ENCODE assay signal across 25 cellular contexts in the genomic region with DNA sequence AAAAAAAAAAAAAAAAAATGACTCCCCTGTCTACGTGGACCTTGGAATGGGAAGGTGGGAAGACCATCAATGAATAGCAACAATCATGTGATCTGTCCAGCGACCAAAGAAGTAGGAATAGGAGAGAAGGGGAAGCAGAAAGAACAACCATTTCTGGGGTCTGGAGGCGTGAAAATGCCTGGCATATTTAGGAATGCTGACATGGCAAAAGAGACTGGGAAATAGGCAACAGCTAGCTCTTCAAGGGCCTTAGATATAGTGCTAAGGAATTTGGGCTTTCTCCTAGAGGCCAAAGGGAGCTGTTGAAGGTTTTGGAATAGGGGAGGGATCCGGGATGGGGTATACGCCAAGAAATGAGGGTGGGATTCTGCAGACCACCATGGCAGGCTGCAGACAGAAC. TPM values are rescaled to one million over a fixed set of nuclear protein-coding genes. Genes with fewer than 3 reads are reported as not detected.
"Had no signal": no experiment of that assay in that cellular context is flagged by ENCODE, and none has a peak within 500 bp of the region (broad histone marks: within the 10 kb centered on the region; RNA-seq: fewer than 3 reads in every experiment).

No MANE protein-coding gene starts in this region.

- H3K4me3 ChIP-seq: colonic mucosa, lung, prostate gland, right atrium auricular region, sigmoid colon, thoracic aorta, tibial nerve, upper lobe of left lung had no signal

- H3K36me3 ChIP-seq: colonic mucosa, prostate gland, right atrium auricular region, sigmoid colon, thoracic aorta had no signal

- DNase-seq: colonic mucosa; effector memory CD4-positive, alpha-beta T cell; erythroblast; hypothalamus; immature natural killer cell; islet precursor cell; kidney glomerular epithelial cell; left colon; left ventricle myocardium superior; mesenchymal stem cell; midbrain; naive thymus-derived CD4-positive, alpha-beta T cell; nucleus accumbens; sigmoid colon; stimulated activated CD4-positive, alpha-beta T cell treated with anti-CD3 and anti-CD28 coated beads, Interleukin-4, amount 100 ng/mL, for 4 hours; stimulated activated naive B cell treated with anti-CD40 and anti-IgM and Interleukin-4, amounts not matched to agents 10 μg/mL and 1 μg/mL and 100 μg/mL, for 72 hours; upper lobe of left lung had no signal

- H3K9me3 ChIP-seq: colonic mucosa, prostate gland, right atrium auricular region, sigmoid colon, thoracic aorta, tibial nerve, upper lobe of left lung had no signal

- H3K27ac ChIP-seq: colonic mucosa, prostate gland, right atrium auricular region, sigmoid colon, thoracic aorta, tibial nerve, upper lobe of left lung had no signal

- H3K4me1 ChIP-seq: colonic mucosa, prostate gland, right atrium auricular region, sigmoid colon, tibial nerve, upper lobe of left lung had no signal

- ATAC-seq: left colon; left ventricle myocardium superior; naive thymus-derived CD4-positive, alpha-beta T cell; stimulated activated naive B cell treated with anti-CD40 and anti-IgM and Interleukin-4, amounts not matched to agents 10 μg/mL and 1 μg/mL and 100 μg/mL, for 72 hours had no signal

- H3K27me3 ChIP-seq: colonic mucosa, right atrium auricular region, sigmoid colon, tibial nerve, upper lobe of left lung had no signal

- FAIRE-seq: frontal cortex, urothelium cell line had no signal

RNA-seq across cellular contexts. Expression of gene SLC22A13, which starts 5.9 kb away (rescaled TPM):
- total RNA-seq: left ventricle myocardium superior, right atrium auricular region, skeletal muscle tissue had no signal
- polyA plus RNA-seq: immature natural killer cell; naive thymus-derived CD4-positive, alpha-beta T cell had no signal

RNA-seq across cellular contexts. Expression of gene SLC22A14, which starts 10.5 kb away (rescaled TPM):
- total RNA-seq: left colon, left ventricle myocardium superior, lung, right atrium auricular region, sigmoid colon had no signal
- polyA plus RNA-seq: immature natural killer cell; naive thymus-derived CD4-positive, alpha-beta T cell had no signal
